17 cellular contexts compared by ENCODE assay signal in the genomic region with DNA sequence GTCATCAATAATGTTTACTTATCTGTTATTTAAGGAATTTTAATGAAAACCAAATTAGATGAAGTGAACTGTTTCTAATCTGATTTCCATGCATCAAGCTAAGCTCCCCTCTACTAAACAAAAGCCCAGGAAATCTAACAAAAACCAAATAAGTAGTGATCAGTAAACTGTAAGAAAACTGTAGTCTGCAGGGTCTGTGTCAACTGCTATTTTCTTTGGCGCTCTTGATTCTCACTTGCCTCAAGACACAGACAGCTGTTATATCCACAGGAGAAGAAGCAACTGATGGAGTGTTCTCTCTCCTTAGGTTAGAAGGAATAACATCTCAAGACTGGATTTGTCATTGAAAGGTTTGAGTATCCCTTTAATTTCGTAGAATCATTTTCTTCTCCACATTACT.
DNase-seq lines count a peak whose midpoint lies in the region; ATAC-seq and TF ChIP-seq lines count a peak whose summit lies in the region.
"Had no signal": no experiment of that assay in that cellular context is flagged by ENCODE, and none has a peak within 500 bp of the region (broad histone marks: within the 10 kb centered on the region; RNA-seq: fewer than 3 reads in every experiment).

No MANE protein-coding gene starts in this region.

- H3K36me3 ChIP-seq in endodermal cell (ENCODE audit: control insufficient read depth, insufficient read depth, low read length) (no peaks in the 10 kb centered on the region), neural progenitor cell (no peaks in the 10 kb centered on the region)
- H3K36me3 ChIP-seq: BLaER1 had no signal

- peaks cover 10% of the 10 kb centered on the region for H3K27me3 ChIP-seq in endodermal cell (ENCODE audit: control insufficient read depth, insufficient read depth, low read length, poor library complexity, severe bottlenecking)
- no peaks in the 10 kb centered on the region for H3K27me3 ChIP-seq in neural progenitor cell
- H3K27me3 ChIP-seq: BLaER1 had no signal

- peak overlapping the region; percentile 33 for H3K27ac ChIP-seq in endodermal cell (ENCODE audit: low read depth, low read length)
- peak overlapping the region; percentile 80 for H3K27ac ChIP-seq in neural progenitor cell
- H3K27ac ChIP-seq: BLaER1, C4-2B, GM23248 had no signal

- H3K4me3 Mint-ChIP-seq in brain: peak overlapping the region in 1 of 5 experiments; percentile 22
- H3K4me3 Mint-ChIP-seq in endodermal cell: no peak overlapping the region
- H3K4me3 Mint-ChIP-seq in neural progenitor cell: peak overlapping the region; percentile 54
- H3K4me3 Mint-ChIP-seq: B cell; CD4-positive, CD25-positive, alpha-beta regulatory T cell; CD8-positive, alpha-beta T cell had no signal

- H4K20me1 ChIP-seq in neural progenitor cell (ENCODE audit: low read depth): no peaks in the 10 kb centered on the region
- H4K20me1 ChIP-seq: BLaER1 had no signal

- H3K27me3 Mint-ChIP-seq in brain (no peaks in the 10 kb centered on the region), endodermal cell (ENCODE audit: insufficient read depth) (peaks cover 6% of the 10 kb centered on the region), neural progenitor cell (ENCODE audit: insufficient read depth, low read depth) (peaks cover 7% of the 10 kb centered on the region)

- peaks cover 35% of the 10 kb centered on the region for H3F3A ChIP-seq in neural progenitor cell (ENCODE audit: low read depth)

- H3K9me3 ChIP-seq in endodermal cell (ENCODE audit: control insufficient read depth, low read length) (no peaks in the 10 kb centered on the region), neural progenitor cell (ENCODE audit: low read depth) (no peaks in the 10 kb centered on the region)
- H3K9me3 ChIP-seq: BLaER1, Caco-2 had no signal

- no peaks in the 10 kb centered on the region for H3K79me2 ChIP-seq in neural progenitor cell (ENCODE audit: low read depth)

- peaks cover 9% of the 10 kb centered on the region for H3K4me1 ChIP-seq in endodermal cell (ENCODE audit: control insufficient read depth, insufficient read depth, low read length)
- H3K4me1 ChIP-seq in neural progenitor cell: peaks cover 54% of the 10 kb centered on the region
- H3K4me1 ChIP-seq: BLaER1, Caco-2 had no signal

- H3K27ac Mint-ChIP-seq in brain (peak overlapping the region in 4 of 5 experiments; percentile 4 to 54 (median 36)), endodermal cell (no peak overlapping the region), neural progenitor cell (peak overlapping the region; percentile 93)
- no peak overlapping the region for H3K27ac Mint-ChIP-seq in activated naive CD4-positive, alpha-beta T cell treated with anti-CD3 and anti-CD28 coated beads, Interleukin-2, amount 50 U/mL, for 72 hours
- H3K27ac Mint-ChIP-seq: B cell; CD4-positive, CD25-positive, alpha-beta regulatory T cell; CD8-positive, alpha-beta T cell had no signal

- H3K9ac ChIP-seq in endodermal cell (ENCODE audit: extremely low read depth, low read length, poor library complexity, severe bottlenecking) (no peak overlapping the region), neural progenitor cell (no peak overlapping the region)
- H3K9ac ChIP-seq: BLaER1, GM23248 had no signal

- H3K4me3 ChIP-seq in endodermal cell (ENCODE audit: low read length): peak overlapping the region; percentile 1
- peak overlapping the region; percentile 27 for H3K4me3 ChIP-seq in neural progenitor cell
- H3K4me3 ChIP-seq: BLaER1, GM23248 had no signal

- peaks cover 16% of the 10 kb centered on the region for H3K4me1 Mint-ChIP-seq in brain
- peaks cover 17% of the 10 kb centered on the region for H3K4me1 Mint-ChIP-seq in endodermal cell
- H3K4me1 Mint-ChIP-seq in neural progenitor cell: peaks cover 34% of the 10 kb centered on the region
- H3K4me1 Mint-ChIP-seq: B cell; CD4-positive, CD25-positive, alpha-beta regulatory T cell had no signal

- ATAC-seq in activated naive CD4-positive, alpha-beta T cell treated with anti-CD3 and anti-CD28 coated beads, Interleukin-2, amount 50 U/mL, for 72 hours: no peak
- no peak for ATAC-seq in HG03159 (IDR thresholded peaks at IDR 0.05; ENCODE audit: unreplicated experiment)
- ATAC-seq: CD8-positive, alpha-beta T cell had no signal

- no peak overlapping the region for H2AFZ ChIP-seq in neural progenitor cell (replicated peaks)
- H2AFZ ChIP-seq: GM23248 had no signal

- H3K36me3 Mint-ChIP-seq in brain (no peaks in the 10 kb centered on the region), endodermal cell (ENCODE audit: low read depth) (no peaks in the 10 kb centered on the region), neural progenitor cell (peaks cover 5% of the 10 kb centered on the region)
- H3K36me3 Mint-ChIP-seq in activated naive CD4-positive, alpha-beta T cell treated with anti-CD3 and anti-CD28 coated beads, Interleukin-2, amount 50 U/mL, for 72 hours: no peaks in the 10 kb centered on the region
- H3K36me3 Mint-ChIP-seq: CD4-positive, CD25-positive, alpha-beta regulatory T cell; CD8-positive, alpha-beta T cell had no signal

- WGBS in endodermal cell (ENCODE audit: insufficient coverage in 1 of 2, insufficient read length in 1 of 2), 2 experiments: 97% methylated on average over 2 of the region's 2 CpGs; no CpG with 5 or more reads in 1 of the 2 experiments

- peak overlapping the region; percentile 63 for H3K4me2 ChIP-seq in neural progenitor cell
- H3K4me2 ChIP-seq: BLaER1 had no signal

- H3K9me3 Mint-ChIP-seq in brain (peaks cover 0 to 6% (median 0%) of the 10 kb centered on the region in 5 experiments), endodermal cell (no peaks in the 10 kb centered on the region), neural progenitor cell (peaks cover 6% of the 10 kb centered on the region)
- no peaks in the 10 kb centered on the region for H3K9me3 Mint-ChIP-seq in activated naive CD4-positive, alpha-beta T cell treated with anti-CD3 and anti-CD28 coated beads, Interleukin-2, amount 50 U/mL, for 72 hours
- H3K9me3 Mint-ChIP-seq: CD8-positive, alpha-beta T cell had no signal

- TF ChIP-seq CTCF in brain (conservative IDR thresholded peaks at IDR 0.05) (no peak), endodermal cell (conservative IDR thresholded peaks at IDR 0.05) (no peak), neural progenitor cell (IDR thresholded peaks at IDR 0.05) (no peak)

- DNase-seq in endodermal cell (no peak), neural progenitor cell (ENCODE audit: low spot score) (peak; percentile 68), middle frontal gyrus (ENCODE audit: extremely low spot score, low spot score) (no peak)
- DNase-seq in activated naive CD4-positive, alpha-beta T cell treated with anti-CD3 and anti-CD28 coated beads, Interleukin-2, amount 50 U/mL, for 72 hours (ENCODE audit: low spot score in 2 of 2): no peak
- DNase-seq: Caco-2; CD4-positive, CD25-positive, alpha-beta regulatory T cell; CD8-positive, alpha-beta T cell; DMS153; DND-41; GM23248; H7; HCEC 1CT had no signal

Comparison
In these comparisons a context has a peak if more than half of its experiments do, and no peak if none do; other contexts are left out.
1. H3K27ac Mint-ChIP-seq: peak in brain (4 of 5) and neural progenitor cell (single experiment); none in endodermal cell (single experiment) and activated naive CD4-positive, alpha-beta T cell treated with anti-CD3 and anti-CD28 coated beads, Interleukin-2, amount 50 U/mL, for 72 hours (0 of 2).